In genomic region chr2:39549718-39550464, GRCh38 we compare ENCODE assay signal across 24 cellular contexts.
DNase-seq lines count a peak whose midpoint lies in the region; ATAC-seq, FAIRE-seq and TF ChIP-seq lines count a peak whose summit lies in the region.
"Had no signal": no experiment of that assay in that cellular context is flagged by ENCODE, and none has a peak within 500 bp of the region (broad histone marks: within the 10 kb centered on the region; RNA-seq: fewer than 3 reads in every experiment).

No MANE protein-coding gene starts in this region.

- H4K91ac ChIP-seq in mesenchymal stem cell (ENCODE audit: low read length) = peak overlapping the region; percentile 10

- POLR2A ChIA-PET in A549 (lab: Yijun Ruan, JAX) = no interaction called here

- H3K27me3 ChIP-seq in body of pancreas (no peaks in the 10 kb centered on the region), mesenchymal stem cell (ENCODE audit: control insufficient read depth in 1 of 2, insufficient read depth in 1 of 2, low read length in 2 of 2) (no peaks in the 10 kb centered on the region)
- H3K27me3 ChIP-seq: MG63 had no signal

- no peak for FAIRE-seq in A549 (lab: Jason Lieb, UNC)
- peak; percentile 16 for FAIRE-seq in HTR-8/SVneo (lab: Jason Lieb, UNC)
- FAIRE-seq: A204.1, GM18507, H1, RCC 7860 had no signal

- DNase-seq in A549 (ENCODE audit: low read depth in 1 of 2, low spot score in 1 of 2) = no peak
- no peak for DNase-seq in HTR-8/SVneo (ENCODE audit: insufficient read length, low spot score)
- peak; percentile 29 to 61 (median 54) for DNase-seq in body of pancreas
- no peak for DNase-seq in mesenchymal stem cell
- no peak for DNase-seq in NCI-H345 treated with DMSO at 0.1 percent for 48 hours (lab: John Stamatoyannopoulos, UW; ENCODE audit: unreplicated experiment)
- no peak for DNase-seq in NCI-H526 (lab: John Stamatoyannopoulos, UW)
- DNase-seq in HuH-7.5 (ENCODE audit: low spot score) = no peak
- DNase-seq: CD8-positive, alpha-beta T cell; EL; Karpas-422; MG63; NCI-H1048; NCI-H1436 treated with DMSO at 0.1 percent for 48 hours; NCI-H2029; NCI-H2171; NCI-H446; NCI-H748 treated with DMSO at 0.1 percent for 48 hours; NK-92 treated with Interleukin-12 subunit alpha and Interleukin-12 subunit beta, amount 100 ng/mL, for 24 hours; SHP77 had no signal

- TF ChIP-seq CTCF in A549 (IDR thresholded peaks at IDR 0.05) = no peak
- TF ChIP-seq CTCF in body of pancreas (IDR thresholded peaks at IDR 0.05) = peak in 2 of 7 experiments; percentile 11 to 19

- H2BK12ac ChIP-seq in mesenchymal stem cell (ENCODE audit: low read length in 2 of 2) = peak overlapping the region in 1 of 2 experiments; percentile 9

- TF ChIP-seq POLR2A in A549 (IDR thresholded peaks at IDR 0.05; ENCODE audit: low read length) (no peak), body of pancreas (IDR thresholded peaks at IDR 0.05) (no peak)

- H3K4me1 ChIP-seq in A549 (peaks cover 9% of the 10 kb centered on the region; the same call in 1 of the 3 replicates), body of pancreas (peaks cover 40% of the 10 kb centered on the region), mesenchymal stem cell (ENCODE audit: control insufficient read depth, insufficient read depth, low read depth, low read length) (peaks cover 2% of the 10 kb centered on the region)

- H3K23ac ChIP-seq in mesenchymal stem cell (ENCODE audit: low read length in 2 of 2) = no peak overlapping the region

- ATAC-seq in A549 (peak; percentile 42 to 43; a peak in 3 of 6 replicates), body of pancreas (peak; percentile 82), GM18907 (IDR thresholded peaks at IDR 0.05; ENCODE audit: unreplicated experiment) (no peak)
- ATAC-seq: CD8-positive, alpha-beta T cell had no signal

- H3K27ac ChIP-seq in A549 = no peak overlapping the region
- H3K27ac ChIP-seq in body of pancreas = peak overlapping the region; percentile 42 to 66 (median 54)
- no peak overlapping the region for H3K27ac ChIP-seq in mesenchymal stem cell (ENCODE audit: low read length, poor library complexity, severe bottlenecking)

- H3K9me3 ChIP-seq in A549 (peaks cover 12% of the 10 kb centered on the region; the same call in 2 of the 3 replicates), body of pancreas (no peaks in the 10 kb centered on the region), mesenchymal stem cell (ENCODE audit: control insufficient read depth, low read length) (peaks cover 15% of the 10 kb centered on the region)

- CTCF ChIA-PET in A549 (lab: Yijun Ruan, JAX) = interaction anchor here (0.7 to 1.2 kb wide), 2 partner anchors 37 to 170 kb away, joined by 3 read pairs; no protein-coding TSS in a partner anchor

- peak overlapping the region; percentile 85 for H4K8ac ChIP-seq in mesenchymal stem cell (ENCODE audit: low read length)

- H3K18ac ChIP-seq in mesenchymal stem cell (ENCODE audit: low read depth in 1 of 2, low read length in 2 of 2) = no peak overlapping the region

- H2BK15ac ChIP-seq in mesenchymal stem cell (ENCODE audit: low read depth, poor library complexity, severe bottlenecking) = peak overlapping the region; percentile 13

- H2BK120ac ChIP-seq in mesenchymal stem cell (ENCODE audit: low read depth, low read length) = no peak overlapping the region

- no peak overlapping the region for H3K4ac ChIP-seq in mesenchymal stem cell (ENCODE audit: low read depth in 1 of 2, low read length in 2 of 2)

- no peak overlapping the region for H2AFZ ChIP-seq in mesenchymal stem cell (ENCODE audit: low read depth, low read length)

- no peak overlapping the region for H3K4me3 ChIP-seq in A549
- H3K4me3 ChIP-seq in body of pancreas = no peak overlapping the region
- no peak overlapping the region for H3K4me3 ChIP-seq in mesenchymal stem cell (ENCODE audit: insufficient read depth in 1 of 2, low read depth in 1 of 2, low read length in 2 of 2)
- H3K4me3 ChIP-seq: MG63 had no signal

- no peak for TF ChIP-seq EP300 in A549 (IDR thresholded peaks at IDR 0.05)

- H2AK5ac ChIP-seq in mesenchymal stem cell (ENCODE audit: low read length, severe bottlenecking) = no peak overlapping the region

- no peak overlapping the region for H3K14ac ChIP-seq in mesenchymal stem cell (ENCODE audit: low read length in 2 of 2)

- H3K4me2 ChIP-seq in A549 (no peak overlapping the region), mesenchymal stem cell (ENCODE audit: low read length, poor library complexity, severe bottlenecking) (no peak overlapping the region)

- TF ChIP-seq RAD21 in A549 (conservative IDR thresholded peaks at IDR 0.05 in 1 of 2, IDR thresholded peaks at IDR 0.05 in 1 of 2) = no peak

- 78% methylated on average over 9 of the region's 9 CpGs for WGBS in A549 (ENCODE audit: missing lambda C conversion rate)
- whole genome bisulfite sequencing in body of pancreas, 2 donors = 50 to 60% methylated on average over 9 of the region's 9 CpGs
- 85% methylated on average over 8 of the region's 9 CpGs for WGBS in mesenchymal stem cell

- no peaks in the 10 kb centered on the region for H3K36me3 ChIP-seq in body of pancreas (replicated peaks in 1 of 2; ENCODE audit: insufficient read depth in 1 of 2, low read depth in 2 of 2)
- no peaks in the 10 kb centered on the region for H3K36me3 ChIP-seq in mesenchymal stem cell (ENCODE audit: control insufficient read depth in 1 of 2, insufficient read depth in 2 of 2, low read depth in 1 of 2, low read length in 2 of 2)
- H3K36me3 ChIP-seq: MG63 had no signal

- H2BK5ac ChIP-seq in mesenchymal stem cell (ENCODE audit: low read depth, low read length, poor library complexity, severe bottlenecking) = no peak overlapping the region

- no peak overlapping the region for H3K9ac ChIP-seq in mesenchymal stem cell (ENCODE audit: low read length)

- intact Hi-C loops in body of pancreas (cut with DNase I) = no loop called here

- H3K79me1 ChIP-seq in mesenchymal stem cell (replicated peaks; ENCODE audit: low read length, poor library complexity, severe bottlenecking) = no peaks in the 10 kb centered on the region

TF ChIP-seq in A549, 52 proteins besides CTCF, POLR2A, EP300 and RAD21:
- TF ChIP-seq RFX5 (IDR thresholded peaks at IDR 0.05) (no peak), CHD4 (IDR thresholded peaks at IDR 0.05; ENCODE audit: borderline replicate concordance) (no peak), CEBPB (IDR thresholded peaks at IDR 0.05) (no peak), HOXB5 (CRISPR knock-in tag; IDR thresholded peaks at IDR 0.05) (no peak), MAZ (IDR thresholded peaks at IDR 0.05; ENCODE audit: borderline replicate concordance, low read depth, low read length) (no peak), JUNB (IDR thresholded peaks at IDR 0.05) (no peak), HDAC2 (IDR thresholded peaks at IDR 0.05) (no peak), CHD2 (IDR thresholded peaks at IDR 0.05; ENCODE audit: low read length, partially characterized antibody) (no peak), CBX2 (IDR thresholded peaks at IDR 0.05; ENCODE audit: borderline replicate concordance, low read depth) (no peak), ZNF302 (CRISPR knock-in tag; IDR thresholded peaks at IDR 0.05) (no peak)
- TF ChIP-seq, protein P1, sequence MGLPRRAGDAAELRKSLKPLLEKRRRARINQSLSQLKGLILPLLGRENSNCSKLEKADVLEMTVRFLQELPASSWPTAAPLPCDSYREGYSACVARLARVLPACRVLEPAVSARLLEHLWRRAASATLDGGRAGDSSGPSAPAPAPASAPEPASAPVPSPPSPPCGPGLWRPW (IDR thresholded peaks at IDR 0.05) = no peak
TF ChIP-seq in A549: peak in this region for 0.

Comparison
In these comparisons a context has a peak if more than half of its experiments do, and no peak if none do; other contexts are left out.
1. DNase-seq: peak in body of pancreas (4 of 4); none in A549 (0 of 2), HTR-8/SVneo (single experiment), mesenchymal stem cell (single experiment), NCI-H345 treated with DMSO at 0.1 percent for 48 hours (single experiment), NCI-H526 (0 of 2) and HuH-7.5 (single experiment).
2. H3K27ac ChIP-seq: peak in body of pancreas (4 of 4); none in A549 (0 of 2) and mesenchymal stem cell (single experiment).